ENCODE assay signal across 21 cellular contexts in genomic region chr15:71789616-71790015, GRCh38. TPM values are rescaled to one million over a fixed set of nuclear protein-coding genes. Genes with fewer than 3 reads are reported as not detected.
DNase-seq lines count a peak whose midpoint lies in the region; ATAC-seq, FAIRE-seq and TF ChIP-seq lines count a peak whose summit lies in the region.
"Had no signal": no experiment of that assay in that cellular context is flagged by ENCODE, and none has a peak within 500 bp of the region (broad histone marks: within the 10 kb centered on the region; RNA-seq: fewer than 3 reads in every experiment).

No MANE protein-coding gene starts in this region.

- no peak for TF ChIP-seq POLR2A in HepG2 (IDR thresholded peaks at IDR 0.05; ENCODE audit: insufficient read depth in 1 of 2, low read depth in 2 of 2, low read length in 2 of 2)
- TF ChIP-seq POLR2A in right lobe of liver (IDR thresholded peaks at IDR 0.05): no peak
- TF ChIP-seq POLR2A in body of pancreas (IDR thresholded peaks at IDR 0.05): no peak

- H3K23ac ChIP-seq in mesenchymal stem cell (ENCODE audit: low read length in 2 of 2): no peak overlapping the region

- ATAC-seq in HepG2 (no peak), right lobe of liver (no peak), body of pancreas (no peak)
- ATAC-seq in activated CD4-positive, CD25-positive, alpha-beta regulatory T cell treated with anti-CD3 and anti-CD28 coated beads, Interleukin-2, amount 50 U/mL, for 24 hours: no peak

- H2AFZ ChIP-seq in HepG2 (ENCODE audit: low read length) (no peak overlapping the region), mesenchymal stem cell (ENCODE audit: low read depth, low read length) (no peak overlapping the region)

- no peak overlapping the region for H4K8ac ChIP-seq in mesenchymal stem cell (ENCODE audit: low read length)

- POLR2A ChIA-PET in HepG2 (lab: Yijun Ruan, JAX): no interaction called here

- H3K79me2 ChIP-seq in HepG2 (ENCODE audit: insufficient read depth, low read length): no peaks in the 10 kb centered on the region

- H4K20me1 ChIP-seq in HepG2 (ENCODE audit: insufficient read depth, low read length): no peaks in the 10 kb centered on the region

- H3K9me3 ChIP-seq in HepG2 (ENCODE audit: low read length): no peaks in the 10 kb centered on the region
- no peaks in the 10 kb centered on the region for H3K9me3 ChIP-seq in right lobe of liver
- no peaks in the 10 kb centered on the region for H3K9me3 ChIP-seq in body of pancreas
- no peaks in the 10 kb centered on the region for H3K9me3 ChIP-seq in mesenchymal stem cell (ENCODE audit: control insufficient read depth, low read length)
- no peaks in the 10 kb centered on the region for H3K9me3 ChIP-seq in colonic mucosa

- TF ChIP-seq EP300 in HepG2 (IDR thresholded peaks at IDR 0.05; ENCODE audit: low read depth in 2 of 2, low read length in 2 of 2) (no peak), HepG2 (CRISPR knock-in tag; IDR thresholded peaks at IDR 0.05; ENCODE audit: borderline replicate concordance) (no peak)

- DNase-seq in HepG2 (ENCODE audit: low spot score) (no peak), right lobe of liver (no peak), body of pancreas (no peak), mesenchymal stem cell (no peak), colonic mucosa (no peak), NK-92 (lab: John Stamatoyannopoulos, UW; ENCODE audit: unreplicated experiment) (no peak), AG08396 (ENCODE audit: low spot score) (no peak)
- DNase-seq: 8988T; CD4-positive, alpha-beta T cell; NCI-H1105; NCI-H1694; NCI-H510A; NCI-H748 treated with DMSO at 0.1 percent for 48 hours; OCI-M1; RPMI8226; SIG-M5 had no signal

- peak overlapping the region; percentile 36 for H2AK5ac ChIP-seq in mesenchymal stem cell (ENCODE audit: low read length, severe bottlenecking)

- no peak overlapping the region for H3K27ac ChIP-seq in HepG2 (ENCODE audit: extremely low read length, insufficient read depth, low read length)
- H3K27ac ChIP-seq in right lobe of liver: no peak overlapping the region
- peak overlapping the region in 3 of 4 donors; percentile 48 to 80 (median 72) for H3K27ac ChIP-seq in body of pancreas
- H3K27ac ChIP-seq in mesenchymal stem cell (ENCODE audit: low read length, poor library complexity, severe bottlenecking): no peak overlapping the region
- no peak overlapping the region for H3K27ac ChIP-seq in colonic mucosa

- CTCF ChIA-PET in HepG2 (lab: Yijun Ruan, JAX; ENCODE audit: low intra/inter-chr PET ratio, low total read pairs): no interaction called here

- no peak overlapping the region for H2BK15ac ChIP-seq in mesenchymal stem cell (ENCODE audit: low read depth, poor library complexity, severe bottlenecking)

- H3K36me3 ChIP-seq in HepG2 (replicated peaks in 1 of 2; ENCODE audit: control insufficient read depth in 1 of 2, insufficient read depth in 2 of 2, low read length in 2 of 2) (no peaks in the 10 kb centered on the region), right lobe of liver (no peaks in the 10 kb centered on the region), body of pancreas (replicated peaks in 1 of 2; ENCODE audit: insufficient read depth in 1 of 2, low read depth in 2 of 2) (no peaks in the 10 kb centered on the region), mesenchymal stem cell (ENCODE audit: control insufficient read depth in 1 of 2, insufficient read depth in 2 of 2, low read depth in 1 of 2, low read length in 2 of 2) (no peaks in the 10 kb centered on the region), colonic mucosa (no peaks in the 10 kb centered on the region)

- no peak for TF ChIP-seq RAD21 in HepG2 (CRISPR knock-in tag; IDR thresholded peaks at IDR 0.05)

- TF ChIP-seq CTCF in HepG2 (CRISPR knock-in tag; IDR thresholded peaks at IDR 0.05) (no peak), right lobe of liver (IDR thresholded peaks at IDR 0.05) (no peak), body of pancreas (IDR thresholded peaks at IDR 0.05) (no peak), colonic mucosa (IDR thresholded peaks at IDR 0.05) (no peak)

- peaks cover 0 to 18% of the 10 kb centered on the region in 2 experiments; a peak in 3 of 5 replicates for H3K27me3 ChIP-seq in HepG2 (ENCODE audit: control insufficient read depth in 1 of 2, insufficient read depth in 2 of 2, low read length in 2 of 2)
- H3K27me3 ChIP-seq in right lobe of liver: no peaks in the 10 kb centered on the region
- H3K27me3 ChIP-seq in body of pancreas: no peaks in the 10 kb centered on the region
- H3K27me3 ChIP-seq in mesenchymal stem cell (ENCODE audit: control insufficient read depth in 1 of 2, insufficient read depth in 1 of 2, low read length in 2 of 2): peaks cover 0 to 8% of the 10 kb centered on the region in 2 experiments
- no peaks in the 10 kb centered on the region for H3K27me3 ChIP-seq in colonic mucosa

- H3K4ac ChIP-seq in mesenchymal stem cell (ENCODE audit: low read depth in 1 of 2, low read length in 2 of 2): no peak overlapping the region

- no peak overlapping the region for H2BK120ac ChIP-seq in mesenchymal stem cell (ENCODE audit: low read depth, low read length)

- no peaks in the 10 kb centered on the region for H3K79me1 ChIP-seq in mesenchymal stem cell (replicated peaks; ENCODE audit: low read length, poor library complexity, severe bottlenecking)

- H3K4me3 ChIP-seq in HepG2 (replicated peaks in 1 of 3; ENCODE audit: insufficient read depth in 1 of 3, low read depth in 2 of 3, low read length in 3 of 3) (no peak overlapping the region), right lobe of liver (no peak overlapping the region), body of pancreas (no peak overlapping the region), mesenchymal stem cell (ENCODE audit: insufficient read depth in 1 of 2, low read depth in 1 of 2, low read length in 2 of 2) (no peak overlapping the region), colonic mucosa (no peak overlapping the region)
- H3K4me3 ChIP-seq: K562 had no signal

- H3K4me1 ChIP-seq in HepG2 (ENCODE audit: insufficient read depth, low read length): peaks cover 11% of the 10 kb centered on the region; the same call in 1 of the 2 replicates
- no peaks in the 10 kb centered on the region for H3K4me1 ChIP-seq in right lobe of liver
- H3K4me1 ChIP-seq in body of pancreas: peaks cover 5% of the 10 kb centered on the region
- H3K4me1 ChIP-seq in mesenchymal stem cell (ENCODE audit: control insufficient read depth, insufficient read depth, low read depth, low read length): peaks cover 19% of the 10 kb centered on the region
- no peaks in the 10 kb centered on the region for H3K4me1 ChIP-seq in colonic mucosa

- BruUV-seq in HepG2 (replicated peaks; lab: Mats Ljungman, UMichigan): no TSS peak

- H3K14ac ChIP-seq in mesenchymal stem cell (ENCODE audit: low read length in 2 of 2): peak overlapping the region in 1 of 2 experiments; percentile 62

- 85% methylated on average over 6 of the region's 6 CpGs for WGBS in HepG2 (ENCODE audit: low lambda C conversion rate)
- WGBS in right lobe of liver (ENCODE audit: insufficient coverage, low coverage, low lambda C conversion rate, missing lambda C conversion rate): 89% methylated on average over 3 of the region's 6 CpGs
- WGBS in body of pancreas, 2 donors: 78 to 82% methylated on average over 6 of the region's 6 CpGs
- WGBS in mesenchymal stem cell: 97% methylated on average over 6 of the region's 6 CpGs

- H3K4me2 ChIP-seq in HepG2 (ENCODE audit: low read depth, low read length) (peak overlapping the region; percentile 4; the same call in 1 of the 2 replicates), mesenchymal stem cell (ENCODE audit: low read length, poor library complexity, severe bottlenecking) (no peak overlapping the region)

- in situ Hi-C loops in HepG2 (cut with HindIII; ENCODE audit: extremely low pct_ligation_motif_present, low pct_unique_long_range_greater_than_20kb): no loop called here

- H4K91ac ChIP-seq in mesenchymal stem cell (ENCODE audit: low read length): no peak overlapping the region

- H3K18ac ChIP-seq in mesenchymal stem cell (ENCODE audit: low read depth in 1 of 2, low read length in 2 of 2): no peak overlapping the region

- H3K9ac ChIP-seq in HepG2 (ENCODE audit: insufficient read depth, low read depth, low read length): no peak overlapping the region
- H3K9ac ChIP-seq in mesenchymal stem cell (ENCODE audit: low read length): no peak overlapping the region
- no peak overlapping the region for H3K9ac ChIP-seq in colonic mucosa (ENCODE audit: low read depth in 2 of 2, low read length in 2 of 2)

- FAIRE-seq in HepG2 (lab: Jason Lieb, UNC): no peak
- FAIRE-seq: GM12891, H54, K562 had no signal

- H2BK12ac ChIP-seq in mesenchymal stem cell (ENCODE audit: low read length in 2 of 2): no peak overlapping the region

- H2BK5ac ChIP-seq in mesenchymal stem cell (ENCODE audit: low read depth, low read length, poor library complexity, severe bottlenecking): no peak overlapping the region

- intact Hi-C loops in HepG2 (cut with micrococcal nuclease; ENCODE audit: unreplicated experiment): no loop called here
- intact Hi-C loops in right lobe of liver (cut with DNase I): no loop called here
- intact Hi-C loops in body of pancreas (cut with DNase I): no loop called here
- intact Hi-C loops in colonic mucosa (cut with DNase I): no loop called here

RNA-seq across cellular contexts. Expression of gene NR2E3, which starts 20.7 kb away (rescaled TPM):
- total RNA-seq in HepG2 (2016; rRNA removed; fragmentation: Illumina TruSeq; extraction: Trizol) (not detected in 2 replicates), right lobe of liver (under 1 TPM in 2 of 6 experiments, not detected in 4; 0.11 to 0.51 TPM), body of pancreas (under 1 TPM in 1 of 2 donors, not detected in 1; 0.52 TPM), colonic mucosa (under 1 TPM; 0.35 to 0.64 TPM)
- not detected in 2 replicates for total RNA-seq in HepG2 (2016; cell fraction: cytosol; rRNA removed; fragmentation: Illumina TruSeq; extraction: Trizol; ENCODE audit: low read depth)
- total RNA-seq in HepG2 (2016; cell fraction: insoluble cytoplasmic fraction; rRNA removed; fragmentation: Illumina TruSeq; extraction: Trizol): not detected in 2 replicates
- not detected in 2 replicates for total RNA-seq in HepG2 (2016; cell fraction: membrane; rRNA removed; fragmentation: Illumina TruSeq; extraction: Trizol)
- not detected in 2 replicates for total RNA-seq in HepG2 (2016; cell fraction: nucleus; rRNA removed; fragmentation: Illumina TruSeq; extraction: Trizol)
- polyA plus RNA-seq in HepG2 (2011; rRNA removed): not detected in 2 replicates
- not detected in 2 replicates for polyA plus RNA-seq in HepG2 (2011; cell fraction: cytosol; rRNA removed)
- polyA plus RNA-seq in HepG2 (2011; cell fraction: nucleus; rRNA removed): not detected in 2 replicates
- polyA plus RNA-seq in HepG2 (2012): not detected in 2 replicates
- polyA plus RNA-seq in HepG2 (2016; cell fraction: cytosol; fragmentation: Illumina TruSeq; extraction: Trizol; ENCODE audit: low read depth): not detected in 2 replicates
- polyA plus RNA-seq in HepG2 (2016; cell fraction: insoluble cytoplasmic fraction; fragmentation: Illumina TruSeq; extraction: Trizol; ENCODE audit: low read depth): not detected in 2 replicates
- polyA plus RNA-seq in HepG2 (2016; cell fraction: membrane; fragmentation: Illumina TruSeq; extraction: Trizol; ENCODE audit: low read depth): not detected in 2 replicates
- polyA plus RNA-seq in HepG2 (2016; cell fraction: nucleus; fragmentation: Illumina TruSeq; extraction: Trizol; ENCODE audit: insufficient read depth, low read depth): not detected in 2 replicates
- polyA minus RNA-seq in HepG2 (2011; rRNA and poly(A)+ RNA removed; ENCODE audit: low replicate concordance): 0.35 TPM in 1 of 2 replicates, not detected in the other
- polyA minus RNA-seq in HepG2 (2011; cell fraction: cytosol; rRNA and poly(A)+ RNA removed): not detected in 2 replicates
- polyA minus RNA-seq in HepG2 (2011; cell fraction: nucleus; rRNA and poly(A)+ RNA removed): not detected in 2 replicates
- 0.11 TPM for polyA plus RNA-seq in mesenchymal stem cell (2013, experiment 1 of 2)
- polyA plus RNA-seq in mesenchymal stem cell (2013, experiment 2 of 2): 0.05 TPM
- total RNA-seq: CD4-positive, alpha-beta T cell; K562 had no signal
- polyA plus RNA-seq: BJ, K562 had no signal

Comparison
In these comparisons a context has a peak if more than half of its experiments do, and no peak if none do; other contexts are left out.
1. H3K27ac ChIP-seq: peak in body of pancreas (3 of 4); none in HepG2 (single experiment), right lobe of liver (0 of 3), mesenchymal stem cell (single experiment) and colonic mucosa (single experiment).